Comparison of ENCODE assay signal across 8 cellular contexts in genomic region chr5:119302916-119303897, GRCh38. TPM values are rescaled to one million over a fixed set of nuclear protein-coding genes. Genes with fewer than 3 reads are reported as not detected.
A peak's percentile ranks its signal among the peaks of the same experiment; 100 is the strongest.
DNase-seq lines count a peak whose midpoint lies in the region; TF ChIP-seq lines count a peak whose summit lies in the region.

No MANE protein-coding gene starts in this region.

- peak overlapping the region; percentile 21 for H3K27ac ChIP-seq in skeletal muscle tissue (ENCODE audit: low read depth, low read length)

- H3K9ac ChIP-seq in skeletal muscle tissue (ENCODE audit: low read depth in 1 of 3, low read length in 3 of 3): no peak overlapping the region

- in situ Hi-C loops in HAP-1 (cut with MboI; ENCODE audit: low sequenced_read_pairs): no loop called here

- H3K4me3 ChIP-seq in fibroblast of the aortic adventitia (ENCODE audit: low read depth, low read length) (no peak overlapping the region), skeletal muscle tissue (ENCODE audit: low read length in 3 of 3) (no peak overlapping the region), HAP-1 (no peak overlapping the region)

- no peaks in the 10 kb centered on the region for H3K27me3 Mint-ChIP-seq in T-helper 2 cell treated with Interferon-gamma antibody and Interleukin-4, amounts not matched to agents 5 μg/mL and 100 μg/mL, for 36 hours (ENCODE audit: low read depth)

- no peaks in the 10 kb centered on the region for H3K9me3 ChIP-seq in skeletal muscle tissue (ENCODE audit: control insufficient read depth in 3 of 3, low read length in 3 of 3)
- H3K9me3 ChIP-seq in HAP-1: no peaks in the 10 kb centered on the region

- H3K4me3 Mint-ChIP-seq in T-helper 2 cell treated with Interferon-gamma antibody and Interleukin-4, amounts not matched to agents 5 μg/mL and 100 μg/mL, for 36 hours: peak overlapping the region; percentile 65

- H3K27ac Mint-ChIP-seq in T-helper 2 cell treated with Interferon-gamma antibody and Interleukin-4, amounts not matched to agents 5 μg/mL and 100 μg/mL, for 36 hours: peak overlapping the region; percentile 71

- H3K9me3 Mint-ChIP-seq in T-helper 2 cell treated with Interferon-gamma antibody and Interleukin-4, amounts not matched to agents 5 μg/mL and 100 μg/mL, for 36 hours: peaks cover 5% of the 10 kb centered on the region

- H3K4me1 Mint-ChIP-seq in T-helper 2 cell treated with Interferon-gamma antibody and Interleukin-4, amounts not matched to agents 5 μg/mL and 100 μg/mL, for 36 hours (ENCODE audit: low read depth): peaks cover 79% of the 10 kb centered on the region

- no peak for DNase-seq in T-helper 2 cell treated with Interferon-gamma antibody and Interleukin-4, amounts not matched to agents 5 μg/mL and 100 μg/mL, for 36 hours (ENCODE audit: low spot score)
- DNase-seq in T-helper 2 cell: no peak
- DNase-seq in RPMI7951 (ENCODE audit: low read depth): peak; percentile 91
- peak; percentile 99 for DNase-seq in fibroblast of the aortic adventitia (ENCODE audit: low read depth)
- no peak for DNase-seq in RPMI8226
- no peak for DNase-seq in NCI-H1436 (lab: John Stamatoyannopoulos, UW)
- no peak for DNase-seq in HAP-1 (ENCODE audit: low spot score in 2 of 2)

- TF ChIP-seq CTCF in fibroblast of the aortic adventitia (IDR thresholded peaks at IDR 0.05; ENCODE audit: insufficient read depth, low read length): peak; percentile 47

- H3K27me3 ChIP-seq in skeletal muscle tissue (ENCODE audit: control insufficient read depth in 3 of 3, insufficient read depth in 3 of 3, low read length in 3 of 3): no peaks in the 10 kb centered on the region
- H3K27me3 ChIP-seq in HAP-1 (ENCODE audit: low read depth): no peaks in the 10 kb centered on the region

- H3K36me3 Mint-ChIP-seq in T-helper 2 cell treated with Interferon-gamma antibody and Interleukin-4, amounts not matched to agents 5 μg/mL and 100 μg/mL, for 36 hours (ENCODE audit: low read depth): peaks cover 63% of the 10 kb centered on the region

- no peaks in the 10 kb centered on the region for H3K36me3 ChIP-seq in skeletal muscle tissue (ENCODE audit: control insufficient read depth in 3 of 3, insufficient read depth in 3 of 3, low read length in 3 of 3)
- H3K36me3 ChIP-seq in HAP-1 (replicated peaks): no peaks in the 10 kb centered on the region

- H3K4me1 ChIP-seq in skeletal muscle tissue (ENCODE audit: control insufficient read depth in 3 of 3, insufficient read depth in 3 of 3, low read length in 3 of 3) (peaks cover 0 to 3% (median 0%) of the 10 kb centered on the region in 3 donors), HAP-1 (peaks cover 3% of the 10 kb centered on the region; the same call in 1 of the 2 replicates)

RNA-seq across cellular contexts. Expression of gene TNFAIP8, which starts 52.6 kb away (rescaled TPM):
- total RNA-seq in RPMI7951 (2014; rRNA removed; shearing (Covaris generic)): 23.7 and 25.6 TPM in 2 replicates
- total RNA-seq in fibroblast of the aortic adventitia (ENCODE audit: low replicate concordance) (13.4 and 33.3 TPM in 2 replicates), skeletal muscle tissue (18.8 TPM)

Comparison
In these comparisons a context has a peak if more than half of its experiments do, and no peak if none do; other contexts are left out.
1. DNase-seq: peak in RPMI7951 (single experiment) and fibroblast of the aortic adventitia (single experiment); none in T-helper 2 cell treated with Interferon-gamma antibody and Interleukin-4, amounts not matched to agents 5 μg/mL and 100 μg/mL, for 36 hours (single experiment), T-helper 2 cell (0 of 5), RPMI8226 (single experiment), NCI-H1436 (single experiment) and HAP-1 (0 of 2).